Comparison of ENCODE assay signal across 11 cellular contexts in the genomic region with DNA sequence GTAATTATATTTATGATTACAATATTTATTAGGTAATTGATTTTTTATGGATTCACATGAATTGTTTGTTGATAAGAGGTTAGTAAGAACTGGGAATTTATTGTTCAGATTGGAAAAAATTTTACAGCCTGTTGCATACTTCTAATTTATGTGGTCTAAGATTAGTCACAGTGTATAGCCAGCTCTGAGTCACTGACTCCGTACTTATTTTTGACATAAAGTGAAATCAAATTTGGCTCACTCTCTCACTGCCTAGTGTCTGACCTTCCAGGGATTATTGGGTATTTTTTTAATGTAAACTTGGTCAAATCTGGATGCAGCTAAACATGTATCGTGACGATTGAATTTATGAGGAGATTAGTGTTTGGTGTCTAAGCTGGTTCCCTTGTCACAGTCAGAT.
DNase-seq lines count a peak whose midpoint lies in the region; ATAC-seq and TF ChIP-seq lines count a peak whose summit lies in the region.
"Had no signal": no experiment of that assay in that cellular context is flagged by ENCODE, and none has a peak within 500 bp of the region (broad histone marks: within the 10 kb centered on the region; RNA-seq: fewer than 3 reads in every experiment).

No MANE protein-coding gene starts in this region.

- TF ChIP-seq CTCF in IMR-90 (conservative IDR thresholded peaks at IDR 0.05; ENCODE audit: low read depth, low read length) (no peak), cardiac fibroblast (IDR thresholded peaks at IDR 0.05; ENCODE audit: low read depth, low read length) (no peak)

- no peak for TF ChIP-seq POLR2A in IMR-90 (IDR thresholded peaks at IDR 0.05; ENCODE audit: low read depth, low read length)

- H3K9ac ChIP-seq in IMR-90 (ENCODE audit: low read depth, low read length), result no peak overlapping the region

- H3K27me3 ChIP-seq in IMR-90 (ENCODE audit: control insufficient read depth, insufficient read depth, low read length), result no peaks in the 10 kb centered on the region

- POLR2A ChIA-PET in IMR-90 (lab: Charles Lee; ENCODE audit: unreplicated experiment), result interaction anchor here (0.6 kb wide), 1 partner anchor 79 kb away, joined by 4 read pairs; no protein-coding TSS in a partner anchor

- dilution Hi-C loops in IMR-90 (cut with HindIII; ENCODE audit: low sequenced_read_pairs, unreplicated experiment), result no loop called here

- no peak overlapping the region for H2AK5ac ChIP-seq in IMR-90 (ENCODE audit: low read depth, low read length)

- H3K23ac ChIP-seq in IMR-90 (ENCODE audit: low read depth, low read length), result no peak overlapping the region

- TF ChIP-seq RAD21 in IMR-90 (IDR thresholded peaks at IDR 0.05; ENCODE audit: low read length), result no peak

- H2AK9ac ChIP-seq in IMR-90 (replicated peaks; ENCODE audit: low read depth, low read length, poor library complexity), result no peak overlapping the region

- CTCF ChIA-PET in IMR-90 (lab: Yijun Ruan, JAX), result no interaction called here

- peak overlapping the region; percentile 85; the same call in 1 of the 2 replicates for H4K5ac ChIP-seq in IMR-90 (ENCODE audit: low read depth, low read length)

- H2BK5ac ChIP-seq in IMR-90 (ENCODE audit: low read depth, low read length, poor library complexity, severe bottlenecking), result peak overlapping the region; percentile 92

- no peaks in the 10 kb centered on the region for H3K9me3 ChIP-seq in IMR-90 (ENCODE audit: control insufficient read depth, insufficient read depth, low read length)

- no CpG with 5 or more reads among the region's 3 CpGs for WGBS in IMR-90 (ENCODE audit: extremely low coverage in 2 of 2, insufficient read length in 1 of 2), 2 experiments

- peak overlapping the region; percentile 59; the same call in 1 of the 2 replicates for H3K4ac ChIP-seq in IMR-90 (ENCODE audit: low read depth, low read length)

- H3K27ac ChIP-seq in IMR-90 (ENCODE audit: insufficient read depth, low read length), result peak overlapping the region; percentile 39; the same call in 1 of the 2 replicates

- no peak overlapping the region for H3K56ac ChIP-seq in IMR-90 (ENCODE audit: extremely low read depth, insufficient read depth, low read length)

- peak overlapping the region; percentile 95 for H3K18ac ChIP-seq in IMR-90 (ENCODE audit: low read depth, low read length)

- H2BK120ac ChIP-seq in IMR-90 (ENCODE audit: low read depth, low read length), result peak overlapping the region; percentile 76; the same call in 1 of the 2 replicates

- peaks cover 13% of the 10 kb centered on the region for H3K4me1 ChIP-seq in IMR-90 (ENCODE audit: control insufficient read depth, insufficient read depth, low read length)

- no peaks in the 10 kb centered on the region for H4K20me1 ChIP-seq in IMR-90 (ENCODE audit: insufficient read depth, low read length)

- H3K4me2 ChIP-seq in IMR-90 (ENCODE audit: low read depth, low read length), result peak overlapping the region; percentile 72; the same call in 1 of the 2 replicates

- no peak overlapping the region; the same call in 2 of the 3 replicates for H2BK15ac ChIP-seq in IMR-90 (ENCODE audit: low read depth, low read length)

- no peaks in the 10 kb centered on the region for H3K36me3 ChIP-seq in IMR-90 (ENCODE audit: control insufficient read depth, insufficient read depth, low read length)

- H3K4me3 ChIP-seq in IMR-90 (ENCODE audit: insufficient read depth, low read depth, low read length) (no peak overlapping the region), cardiac fibroblast (replicated peaks in 1 of 2; ENCODE audit: low read depth in 2 of 2, low read length in 2 of 2) (no peak overlapping the region)

- H2AFZ ChIP-seq in IMR-90 (replicated peaks; ENCODE audit: low read length, poor library complexity), result no peak overlapping the region

- peak overlapping the region; percentile 60; the same call in 1 of the 2 replicates for H2BK20ac ChIP-seq in IMR-90 (ENCODE audit: low read depth, low read length)

- intact Hi-C loops in IMR-90 (cut with micrococcal nuclease), result loop anchor here (2.0 to 5.0 kb wide), 2 partner anchors 27 to 39 kb away; no protein-coding TSS in a partner anchor

- DNase-seq in AG08395 (ENCODE audit: low spot score) (peak; percentile 73), IMR-90 (peak; percentile 93), cardiac fibroblast (ENCODE audit: low read depth in 2 of 2) (peak; percentile 76 to 90), kidney tubule cell (ENCODE audit: low spot score) (peak; percentile 65)
- no peak for DNase-seq in activated T-cell treated with anti-CD3 and anti-CD28 coated beads, Interleukin-2, amount 50 U/mL, for 1 hour
- no peak for DNase-seq in activated CD4-positive, alpha-beta T cell treated with anti-CD3 and anti-CD28 coated beads, Interleukin-2, amount 50 U/mL, for 48 hours
- DNase-seq: anterior cingulate cortex; CD4-positive, CD25-positive, alpha-beta regulatory T cell; KBM-7 had no signal

- peaks cover 10% of the 10 kb centered on the region for H3K9me1 ChIP-seq in IMR-90 (ENCODE audit: insufficient read depth, low read length)

- in situ Hi-C loops in IMR-90 (cut with MboI; ENCODE audit: low sequenced_read_pairs), result no loop called here

- peak overlapping the region; percentile 3 to 48; a peak in 3 of 4 replicates for H4K8ac ChIP-seq in IMR-90 (ENCODE audit: low read depth in 2 of 2, low read length in 2 of 2)

- H4K91ac ChIP-seq in IMR-90 (ENCODE audit: insufficient read depth, low read depth, low read length), result peak overlapping the region; percentile 29

- ATAC-seq in IMR-90 (ENCODE audit: low read depth), result peak; percentile 84
- ATAC-seq in GM21619 (IDR thresholded peaks at IDR 0.05; ENCODE audit: unreplicated experiment), result no peak
- ATAC-seq in HG02938 (IDR thresholded peaks at IDR 0.05; ENCODE audit: unreplicated experiment), result no peak

- H3K79me1 ChIP-seq in IMR-90 (ENCODE audit: low read depth in 1 of 2, low read length in 2 of 2), result peaks cover 0 to 3% of the 10 kb centered on the region in 2 experiments; a peak in 1 of 4 replicates

- no TSS peak for BruUV-seq in IMR-90 (replicated peaks; lab: Mats Ljungman, UMichigan)

- no peak overlapping the region for H3K14ac ChIP-seq in IMR-90 (replicated peaks; ENCODE audit: low read depth, low read length)

TF ChIP-seq in IMR-90, 13 proteins besides CTCF, POLR2A, EP300 and RAD21:
- TF ChIP-seq MAFK (IDR thresholded peaks at IDR 0.05; ENCODE audit: low read depth, low read length) (no peak), CEBPB (IDR thresholded peaks at IDR 0.05; ENCODE audit: low read depth, low read length) (peak; percentile 55; the same call in 1 of the 2 replicates), SMC3 (IDR thresholded peaks at IDR 0.05; ENCODE audit: low read depth, low read length) (no peak), FOS (IDR thresholded peaks at IDR 0.05; ENCODE audit: low read depth, low read length) (peak; percentile 92), RCOR1 (IDR thresholded peaks at IDR 0.05; ENCODE audit: insufficient replicate concordance, low read length) (no peak)
TF ChIP-seq in IMR-90: peak in this region for 2.

Comparison
In these comparisons a context has a peak if more than half of its experiments do, and no peak if none do; other contexts are left out.
1. DNase-seq: peak in AG08395 (single experiment), IMR-90 (single experiment), cardiac fibroblast (2 of 2) and kidney tubule cell (single experiment); none in activated T-cell treated with anti-CD3 and anti-CD28 coated beads, Interleukin-2, amount 50 U/mL, for 1 hour (single experiment) and activated CD4-positive, alpha-beta T cell treated with anti-CD3 and anti-CD28 coated beads, Interleukin-2, amount 50 U/mL, for 48 hours (0 of 2).